ENCODE assay signal across 9 cellular contexts in the genomic region with DNA sequence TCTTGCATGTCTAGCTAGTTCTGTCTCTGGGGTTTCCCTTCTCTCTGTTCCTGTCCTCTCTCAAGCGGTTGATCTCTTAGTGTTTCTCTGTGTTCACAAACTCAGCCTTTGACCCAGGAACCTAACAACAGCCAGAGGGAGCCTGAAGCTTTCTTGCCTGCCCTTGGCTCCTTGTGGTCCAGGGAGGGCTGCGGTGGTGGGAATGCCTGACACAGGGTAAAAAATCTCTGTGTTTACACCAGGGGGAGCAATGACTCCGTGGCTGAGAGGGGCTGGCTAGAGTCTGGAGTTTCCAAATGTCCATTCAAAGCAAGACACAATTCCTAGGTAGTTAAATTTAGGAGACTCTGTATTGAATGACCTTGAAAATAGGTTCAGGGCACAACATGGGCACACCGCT. TPM values are rescaled to one million over a fixed set of nuclear protein-coding genes. Genes with fewer than 3 reads are reported as not detected.
DNase-seq lines count a peak whose midpoint lies in the region; ATAC-seq and TF ChIP-seq lines count a peak whose summit lies in the region.
"Not testable (repeated sequence)": the region's sequence is repeated elsewhere in the genome, so short reads cannot be mapped to it uniquely, and the experiment has no call there.
"Had no signal": no experiment of that assay in that cellular context is flagged by ENCODE, and none has a peak within 500 bp of the region (broad histone marks: within the 10 kb centered on the region; RNA-seq: fewer than 3 reads in every experiment).

No MANE protein-coding gene starts in this region.

- not testable (repeated sequence) for H3K4me1 ChIP-seq in Peyer's patch, body of pancreas, foreskin keratinocyte, left lung

- TF ChIP-seq CTCF in GM12873 (IDR thresholded peaks at IDR 0.05; ENCODE audit: insufficient read depth, low read depth, low read length, missing control alignments) = peak; percentile 21
- TF ChIP-seq CTCF in Peyer's patch (IDR thresholded peaks at IDR 0.05) = peak in 4 of 6 experiments; percentile 20 to 59 (median 49)
- TF ChIP-seq CTCF in body of pancreas (IDR thresholded peaks at IDR 0.05) = peak; percentile 38 to 77 (median 57)
- peak; percentile 67 for TF ChIP-seq CTCF in foreskin keratinocyte (conservative IDR thresholded peaks at IDR 0.05)
- peak in 1 of 2 donors; percentile 44 for TF ChIP-seq CTCF in left lung (IDR thresholded peaks at IDR 0.05)

- ATAC-seq in body of pancreas = peak; percentile 79
- peak; percentile 50 for ATAC-seq in foreskin keratinocyte
- ATAC-seq in left lung = peak; percentile 92

- H3K27ac ChIP-seq in Peyer's patch, body of pancreas, foreskin keratinocyte, left lung: not testable (repeated sequence)

- H3K9me3 ChIP-seq in Peyer's patch, body of pancreas, left lung: not testable (repeated sequence)

- DNase-seq in AG08395 (ENCODE audit: low spot score) (peak; percentile 52), NCI-H128 (lab: John Stamatoyannopoulos, UW; ENCODE audit: unreplicated experiment) (peak; percentile 51), Peyer's patch (peak in 1 of 3 donors; percentile 46), body of pancreas (peak; percentile 41 to 56 (median 51)), retina (peak; percentile 74)
- not testable (repeated sequence) for DNase-seq in foreskin keratinocyte, left lung

- intact Hi-C loops in body of pancreas (cut with DNase I) = not testable (repeated sequence)
- intact Hi-C loops in left lung (cut with DNase I) = loop anchor here in 1 of 2 donors (5.0 kb wide), 1 partner anchor 266 kb away; no protein-coding TSS in a partner anchor

- TF ChIP-seq POLR2A in Peyer's patch (IDR thresholded peaks at IDR 0.05); body of pancreas (IDR thresholded peaks at IDR 0.05): not testable (repeated sequence)

- WGBS in body of pancreas, 2 donors = 0 to 9% methylated on average over 4 of the region's 4 CpGs

- not testable (repeated sequence) for H3K4me3 ChIP-seq in Peyer's patch, body of pancreas, left lung

- not testable (repeated sequence) for H3K36me3 ChIP-seq in Peyer's patch; body of pancreas (replicated peaks in 1 of 2; ENCODE audit: insufficient read depth in 1 of 2, low read depth in 2 of 2); left lung

- H3K27me3 ChIP-seq in Peyer's patch, body of pancreas, left lung: not testable (repeated sequence)
- peaks cover 76% of the 10 kb centered on the region for H3K27me3 ChIP-seq in foreskin keratinocyte

RNA-seq across cellular contexts. Expression of a gene that starts 16.7 kb away (rescaled TPM):
- total RNA-seq in Peyer's patch (10 to 100 TPM; 65.3 to 77.1 (median 70.3) TPM), body of pancreas (10 to 100 TPM; 22.6 to 33.0 TPM), foreskin keratinocyte (0.18 and 0.61 TPM in 2 replicates), left lung (10 to 100 TPM; 19.2 to 25.4 TPM)
- 0.08 and 0.19 TPM in 2 replicates for polyA plus RNA-seq in foreskin keratinocyte

RNA-seq across cellular contexts. Expression of a gene that starts 24.6 kb away (rescaled TPM):
- total RNA-seq in Peyer's patch = not detected
- not detected for total RNA-seq in body of pancreas
- not detected in 2 replicates for total RNA-seq in foreskin keratinocyte
- polyA plus RNA-seq in foreskin keratinocyte = not detected in 2 replicates
- not detected for total RNA-seq in left lung
- total RNA-seq: bronchial epithelial cell had no signal

RNA-seq across cellular contexts. Expression of a gene that starts 55.5 kb away (rescaled TPM):
- total RNA-seq in Peyer's patch (100 to 1,000 TPM in 1 of 4 donors, 10 to 100 TPM in 3; 59.5 to 139 (median 80.6) TPM), body of pancreas (10 to 100 TPM; 23.1 to 38.2 TPM), foreskin keratinocyte (26.3 and 27.6 TPM in 2 replicates), left lung (10 to 100 TPM; 40.9 to 44.4 TPM)
- polyA plus RNA-seq in foreskin keratinocyte = 6.3 and 8.0 TPM in 2 replicates

Comparison
In these comparisons a context has a peak if more than half of its experiments do, and no peak if none do; other contexts are left out.
1. RNA of a gene that starts 16.7 kb away (total RNA-seq): 65.3 to 77.1 TPM in Peyer's patch, 22.6 to 33.0 TPM in body of pancreas and 19.2 to 25.4 TPM in left lung; 0.18 to 0.61 TPM in foreskin keratinocyte; every median in the first group is over 10 times any median in the second.
2. Peak in every context shown above with its lines, with median percentiles within 50 percentile points of each other: ATAC-seq.